ENCODE assay signal across 8 cellular contexts in the genomic region with DNA sequence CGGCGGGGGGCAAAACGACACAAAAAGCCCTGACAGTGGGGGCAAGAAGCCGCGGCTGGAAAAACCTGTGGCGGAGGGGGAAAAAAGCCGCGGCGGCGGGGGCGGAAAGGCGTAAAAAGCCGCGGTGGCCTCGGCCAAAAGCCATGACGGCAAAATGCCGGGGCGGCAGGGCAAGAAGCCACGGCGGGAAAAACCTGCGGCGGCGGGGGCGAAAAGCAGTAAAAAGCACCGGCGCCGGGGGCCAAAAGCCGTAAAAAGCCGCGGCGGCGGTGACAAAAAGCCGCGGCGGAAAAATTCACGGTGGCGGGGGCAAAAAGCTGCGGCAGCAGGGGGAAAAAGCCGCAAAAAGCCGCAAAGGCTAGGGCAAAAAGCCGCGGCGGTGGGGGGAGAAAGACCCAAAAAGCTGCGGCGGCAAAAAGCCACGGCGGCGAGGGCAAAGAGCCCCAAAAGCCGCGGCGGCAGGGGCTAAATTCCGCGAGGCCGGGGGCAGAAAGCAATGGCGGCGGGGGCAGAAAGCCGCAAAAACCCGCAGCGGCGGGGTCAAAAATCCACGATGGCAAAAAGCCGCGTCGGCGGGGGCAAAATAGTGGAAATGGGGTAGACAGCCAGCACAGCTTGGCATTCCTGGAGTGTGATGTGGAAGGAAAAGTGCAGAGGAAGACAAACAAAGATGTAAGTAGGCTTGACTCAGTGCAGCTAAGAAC.
A peak's percentile ranks its signal among the peaks of the same experiment; 100 is the strongest.
DNase-seq lines count a peak whose midpoint lies in the region; ATAC-seq and TF ChIP-seq lines count a peak whose summit lies in the region.
"Not testable (repeated sequence)": the region's sequence is repeated elsewhere in the genome, so short reads cannot be mapped to it uniquely, and the experiment has no call there.

No MANE protein-coding gene starts in this region.

- not testable (repeated sequence) for BruUV-seq in PC-3 (replicated peaks; lab: Mats Ljungman, UMichigan)

- H3K4me1 ChIP-seq in PC-3 (ENCODE audit: insufficient read depth, low read length); urinary bladder (ENCODE audit: insufficient read depth): not testable (repeated sequence)

- intact Hi-C loops in PC-3 (cut with micrococcal nuclease): not testable (repeated sequence)

- peak overlapping the region; percentile 42; the same call in 1 of the 2 replicates for H3K4me3 ChIP-seq in PC-3 (ENCODE audit: low read length)
- H3K4me3 ChIP-seq in fibroblast of villous mesenchyme (ENCODE audit: low read depth, low read length): peak overlapping the region; percentile 42
- H3K4me3 ChIP-seq in urinary bladder (ENCODE audit: low read depth, low read length): peak overlapping the region; percentile 31

- TF ChIP-seq CTCF in PC-3 (conservative IDR thresholded peaks at IDR 0.05; ENCODE audit: low read depth, low read length); fibroblast of villous mesenchyme (IDR thresholded peaks at IDR 0.05; ENCODE audit: insufficient read depth, low read depth, low read length); osteocyte (IDR thresholded peaks at IDR 0.05): not testable (repeated sequence)

- H3K9me3 ChIP-seq in PC-3 (ENCODE audit: low read length): not testable (repeated sequence)

- not testable (repeated sequence) for H3F3A ChIP-seq in PC-3 (ENCODE audit: low read length, unreplicated experiment)

- not testable (repeated sequence) for H3K36me3 Mint-ChIP-seq in activated naive CD4-positive, alpha-beta T cell treated with anti-CD3 and anti-CD28 coated beads, Interleukin-2, amount 50 U/mL, for 24 hours; osteocyte (ENCODE audit: unreplicated experiment)

- CTCF ChIA-PET in PC-3 (lab: Charles Lee): not testable (repeated sequence)

- not testable (repeated sequence) for H3K4me1 Mint-ChIP-seq in activated naive CD4-positive, alpha-beta T cell treated with anti-CD3 and anti-CD28 coated beads, Interleukin-2, amount 50 U/mL, for 24 hours; osteocyte (ENCODE audit: unreplicated experiment)

- not testable (repeated sequence) for H3K9me3 Mint-ChIP-seq in activated naive CD4-positive, alpha-beta T cell treated with anti-CD3 and anti-CD28 coated beads, Interleukin-2, amount 50 U/mL, for 24 hours; osteocyte (ENCODE audit: unreplicated experiment)

- WGBS in urinary bladder: 15% methylated on average over 62 of the region's 65 CpGs

- not testable (repeated sequence) for H3K36me3 ChIP-seq in PC-3 (ENCODE audit: low read depth, low read length); urinary bladder (ENCODE audit: insufficient read depth)

- not testable (repeated sequence) for H3K27ac Mint-ChIP-seq in activated naive CD4-positive, alpha-beta T cell treated with anti-CD3 and anti-CD28 coated beads, Interleukin-2, amount 50 U/mL, for 24 hours; osteocyte (ENCODE audit: unreplicated experiment)

- not testable (repeated sequence) for H3K27me3 ChIP-seq in PC-3 (ENCODE audit: low read length)

- H3K4me3 Mint-ChIP-seq in activated naive CD4-positive, alpha-beta T cell treated with anti-CD3 and anti-CD28 coated beads, Interleukin-2, amount 50 U/mL, for 24 hours: peak overlapping the region; percentile 76
- not testable (repeated sequence) for H3K4me3 Mint-ChIP-seq in osteocyte (ENCODE audit: unreplicated experiment)

- H3K27me3 Mint-ChIP-seq in activated naive CD4-positive, alpha-beta T cell treated with anti-CD3 and anti-CD28 coated beads, Interleukin-2, amount 50 U/mL, for 24 hours; osteocyte (ENCODE audit: unreplicated experiment): not testable (repeated sequence)

- H3K79me2 ChIP-seq in PC-3 (ENCODE audit: low read length): not testable (repeated sequence)

- H3K9ac ChIP-seq in PC-3 (ENCODE audit: low read length): not testable (repeated sequence)

- POLR2A ChIA-PET in PC-3 (lab: Charles Lee; ENCODE audit: unreplicated experiment): not testable (repeated sequence)

- H3K4me2 ChIP-seq in PC-3 (ENCODE audit: low read length): not testable (repeated sequence)

- not testable (repeated sequence) for ATAC-seq in PC-3

- H4K20me1 ChIP-seq in PC-3 (ENCODE audit: low read length): not testable (repeated sequence)

- DNase-seq in Daoy (ENCODE audit: low read depth) (peak; percentile 34), osteocyte (ENCODE audit: extremely low spot score, unreplicated experiment) (peak; percentile 81)
- DNase-seq in PC-3; fibroblast of villous mesenchyme (ENCODE audit: low read depth): not testable (repeated sequence)
- DNase-seq in activated CD8-positive, alpha-beta memory T cell treated with anti-CD3 and anti-CD28 coated beads for 4 hours (ENCODE audit: low read depth in 2 of 2): peak; percentile 7 to 38
- DNase-seq in stimulated activated CD4-positive, alpha-beta T cell treated with anti-CD3 and anti-CD28 coated beads, Interleukin-4, amount 100 ng/mL, for 4 hours: peak; percentile 56 to 73

- not testable (repeated sequence) for H3K9me2 ChIP-seq in PC-3 (replicated peaks; ENCODE audit: low read length)

- H3K27ac ChIP-seq in PC-3 (ENCODE audit: low read length); urinary bladder (ENCODE audit: low read depth): not testable (repeated sequence)

- H2AFZ ChIP-seq in PC-3 (ENCODE audit: low read length): not testable (repeated sequence)
